19 cellular contexts compared by ENCODE assay signal in the genomic region with DNA sequence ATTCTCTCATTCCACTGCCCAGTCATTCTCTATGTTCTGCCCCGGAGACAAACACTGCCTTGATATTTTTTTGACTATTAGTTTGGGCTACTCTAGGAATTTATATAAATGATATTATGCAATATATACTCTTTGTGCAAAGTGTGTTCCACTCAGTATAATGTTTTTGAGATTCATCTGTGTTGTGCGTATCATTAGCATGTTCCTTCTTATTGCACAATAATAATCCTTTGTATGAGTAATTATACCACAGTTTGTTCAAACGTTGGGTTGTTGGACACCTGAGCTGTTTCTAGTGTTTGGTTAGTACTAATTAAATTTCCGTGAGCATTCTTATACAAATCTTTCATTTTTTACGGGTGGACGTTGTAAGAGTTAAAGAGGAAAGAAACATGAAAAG.
DNase-seq lines count a peak whose midpoint lies in the region; ATAC-seq, FAIRE-seq and TF ChIP-seq lines count a peak whose summit lies in the region.
"Had no signal": no experiment of that assay in that cellular context is flagged by ENCODE, and none has a peak within 500 bp of the region (broad histone marks: within the 10 kb centered on the region; RNA-seq: fewer than 3 reads in every experiment).

No MANE protein-coding gene starts in this region.

- TF ChIP-seq POLR2A in IMR-90 (IDR thresholded peaks at IDR 0.05; ENCODE audit: low read depth, low read length) (no peak), H1 (IDR thresholded peaks at IDR 0.05; ENCODE audit: control extremely low read depth in 1 of 2, low read depth in 2 of 2, low read length in 2 of 2) (no peak)

- H4K20me1 ChIP-seq in IMR-90 (ENCODE audit: insufficient read depth, low read length) (no peaks in the 10 kb centered on the region), H1 (replicated peaks in 1 of 2; ENCODE audit: control insufficient read depth in 1 of 2, insufficient read depth in 2 of 2, low read length in 2 of 2) (no peaks in the 10 kb centered on the region)

- H3K36me3 ChIP-seq in HEK293 (ENCODE audit: control insufficient read depth in 2 of 2, insufficient read depth in 1 of 2, low read length in 2 of 2) (no peaks in the 10 kb centered on the region), IMR-90 (ENCODE audit: control insufficient read depth, insufficient read depth, low read length) (no peaks in the 10 kb centered on the region), H1 (ENCODE audit: control insufficient read depth in 2 of 4, insufficient read depth in 4 of 4, low read length in 3 of 4) (no peaks in the 10 kb centered on the region)
- no peaks in the 10 kb centered on the region for H3K36me3 ChIP-seq in CD8-positive, alpha-beta T cell (ENCODE audit: insufficient read depth, low read length)
- H3K36me3 ChIP-seq in CD4-positive, alpha-beta memory T cell (ENCODE audit: insufficient read depth, low read length) = no peaks in the 10 kb centered on the region

- H3K9me3 ChIP-seq in HEK293 (ENCODE audit: control insufficient read depth, insufficient read depth, low read depth, low read length) = no peaks in the 10 kb centered on the region
- H3K9me3 ChIP-seq in IMR-90 (ENCODE audit: control insufficient read depth, insufficient read depth, low read length) = no peaks in the 10 kb centered on the region
- no peaks in the 10 kb centered on the region for H3K9me3 ChIP-seq in H1 (ENCODE audit: insufficient read depth in 2 of 2, low read depth in 1 of 2, low read length in 1 of 2)
- H3K9me3 ChIP-seq in CD8-positive, alpha-beta T cell (ENCODE audit: low read length) = no peaks in the 10 kb centered on the region
- H3K9me3 ChIP-seq in CD4-positive, alpha-beta memory T cell (ENCODE audit: control insufficient read depth in 1 of 2, low read length in 2 of 2) = no peaks in the 10 kb centered on the region

- no peaks in the 10 kb centered on the region for H3K4me1 Mint-ChIP-seq in CD8-positive, alpha-beta T cell (ENCODE audit: low read depth)
- no peaks in the 10 kb centered on the region for H3K4me1 Mint-ChIP-seq in CD4-positive, alpha-beta memory T cell
- H3K4me1 Mint-ChIP-seq: CD8-positive, alpha-beta memory T cell; H9 had no signal

- dilution Hi-C loops in IMR-90 (cut with HindIII; ENCODE audit: low sequenced_read_pairs, unreplicated experiment) = no loop called here

- no peaks in the 10 kb centered on the region for H3K36me3 Mint-ChIP-seq in CD8-positive, alpha-beta T cell
- H3K36me3 Mint-ChIP-seq in CD4-positive, alpha-beta memory T cell = no peaks in the 10 kb centered on the region

- TF ChIP-seq EP300 in H1 (IDR thresholded peaks at IDR 0.05; ENCODE audit: borderline replicate concordance in 1 of 2, low read depth in 2 of 2, low read length in 2 of 2) = no peak

- H2AFZ ChIP-seq in IMR-90 (replicated peaks; ENCODE audit: low read length, poor library complexity) = no peak overlapping the region
- H2AFZ ChIP-seq in H1 (ENCODE audit: low read length) = no peak overlapping the region
- H2AFZ ChIP-seq: GM23248 had no signal

- H3K9me1 ChIP-seq in IMR-90 (ENCODE audit: insufficient read depth, low read length) = no peaks in the 10 kb centered on the region

- no peak overlapping the region for H3K23ac ChIP-seq in IMR-90 (ENCODE audit: low read depth, low read length)
- no peak overlapping the region for H3K23ac ChIP-seq in H1 (ENCODE audit: insufficient read length)

- BruUV-seq in IMR-90 (replicated peaks; lab: Mats Ljungman, UMichigan) = no TSS peak

- H3K27me3 ChIP-seq in IMR-90 (ENCODE audit: control insufficient read depth, insufficient read depth, low read length) = no peaks in the 10 kb centered on the region
- H3K27me3 ChIP-seq in H1 (replicated peaks in 1 of 4; ENCODE audit: control insufficient read depth in 3 of 4, extremely low read depth in 1 of 4, insufficient read depth in 3 of 4, low read length in 3 of 4) = no peaks in the 10 kb centered on the region
- H3K27me3 ChIP-seq in CD8-positive, alpha-beta T cell (ENCODE audit: insufficient read depth, low read length) = no peaks in the 10 kb centered on the region
- H3K27me3 ChIP-seq in CD4-positive, alpha-beta memory T cell (ENCODE audit: insufficient read depth, low read length) = no peaks in the 10 kb centered on the region

- no peak overlapping the region for H4K8ac ChIP-seq in IMR-90 (ENCODE audit: low read depth in 2 of 2, low read length in 2 of 2)
- no peak overlapping the region for H4K8ac ChIP-seq in H1 (ENCODE audit: extremely low read depth, insufficient read depth, low read length)

- H3K4me2 ChIP-seq in IMR-90 (ENCODE audit: low read depth, low read length) = no peak overlapping the region
- no peak overlapping the region for H3K4me2 ChIP-seq in H1 (ENCODE audit: insufficient read depth in 1 of 2, low read depth in 2 of 2, low read length in 2 of 2)

- H3K4me1 ChIP-seq in HEK293 (ENCODE audit: control insufficient read depth, insufficient read depth, low read length) (no peaks in the 10 kb centered on the region), IMR-90 (ENCODE audit: control insufficient read depth, insufficient read depth, low read length) (no peaks in the 10 kb centered on the region), H1 (replicated peaks in 1 of 4; ENCODE audit: control insufficient read depth in 3 of 4, insufficient read depth in 4 of 4, low read length in 3 of 4) (no peaks in the 10 kb centered on the region)
- H3K4me1 ChIP-seq in CD8-positive, alpha-beta T cell (ENCODE audit: insufficient read depth, low read length) = no peaks in the 10 kb centered on the region
- H3K4me1 ChIP-seq in CD4-positive, alpha-beta memory T cell (ENCODE audit: insufficient read depth, low read length) = no peaks in the 10 kb centered on the region

- no peak overlapping the region for H2AK5ac ChIP-seq in IMR-90 (ENCODE audit: low read depth, low read length)
- no peak overlapping the region for H2AK5ac ChIP-seq in H1 (ENCODE audit: low read depth, low read length)

- H3K4me3 ChIP-seq in HEK293 (ENCODE audit: low read depth, low read length) (no peak overlapping the region), IMR-90 (ENCODE audit: insufficient read depth, low read depth, low read length) (no peak overlapping the region), H1 (ENCODE audit: extremely low read depth in 1 of 4, insufficient read depth in 2 of 4, low read depth in 3 of 4, low read length in 4 of 4) (no peak overlapping the region)
- H3K4me3 ChIP-seq in CD8-positive, alpha-beta T cell (ENCODE audit: low read depth, low read length) = no peak overlapping the region
- no peak overlapping the region for H3K4me3 ChIP-seq in CD4-positive, alpha-beta memory T cell (ENCODE audit: low read length in 2 of 2)
- H3K4me3 ChIP-seq: GM12878, GM23248 had no signal

- H2BK15ac ChIP-seq in IMR-90 (ENCODE audit: low read depth, low read length) (no peak overlapping the region), H1 (ENCODE audit: low read length) (no peak overlapping the region)

- no peak overlapping the region for H3K9ac ChIP-seq in IMR-90 (ENCODE audit: low read depth, low read length)
- no peak overlapping the region for H3K9ac ChIP-seq in H1 (replicated peaks in 1 of 4; ENCODE audit: extremely low read depth in 1 of 4, low read depth in 3 of 4, low read length in 3 of 4)
- H3K9ac ChIP-seq: GM23248 had no signal

- TF ChIP-seq RAD21 in IMR-90 (IDR thresholded peaks at IDR 0.05; ENCODE audit: low read length) (no peak), H1 (IDR thresholded peaks at IDR 0.05 in 1 of 2, conservative IDR thresholded peaks at IDR 0.05 in 1 of 2; ENCODE audit: low read depth in 2 of 2, low read length in 2 of 2) (no peak)

- H3K27ac ChIP-seq in HEK293 (ENCODE audit: extremely low read depth, low read depth, low read length) = no peak overlapping the region
- H3K27ac ChIP-seq in IMR-90 (ENCODE audit: insufficient read depth, low read length) = no peak overlapping the region
- no peak overlapping the region for H3K27ac ChIP-seq in H1 (ENCODE audit: low read depth, low read length)
- H3K27ac ChIP-seq in CD8-positive, alpha-beta T cell (ENCODE audit: low read depth, low read length) = no peak overlapping the region
- no peak overlapping the region for H3K27ac ChIP-seq in CD4-positive, alpha-beta memory T cell (ENCODE audit: low read depth, low read length)
- H3K27ac ChIP-seq: GM23248 had no signal

- no peak overlapping the region for H3K18ac ChIP-seq in IMR-90 (ENCODE audit: low read depth, low read length)
- H3K18ac ChIP-seq in H1 (ENCODE audit: extremely low read depth, low read length) = no peak overlapping the region

- no peak for ATAC-seq in IMR-90 (ENCODE audit: low read depth)
- no peak for ATAC-seq in CD8-positive, alpha-beta T cell
- ATAC-seq: GM12878, HCT116 had no signal

- H3K4ac ChIP-seq in IMR-90 (ENCODE audit: low read depth, low read length) (no peak overlapping the region), H1 (replicated peaks; ENCODE audit: insufficient read length, low read depth, low read length) (no peak overlapping the region)

- CTCF ChIA-PET in HEK293 (lab: Yijun Ruan, JAX) (interaction anchor here (0.7 kb wide), 1 partner anchor 1399 kb away, joined by 3 read pairs; no protein-coding TSS in a partner anchor), IMR-90 (lab: Yijun Ruan, JAX) (interaction anchor here (0.6 kb wide), 1 partner anchor 255 kb away, joined by 3 read pairs; no protein-coding TSS in a partner anchor), H1 (lab: Charles Lee; ENCODE audit: partially characterized antibody) (interaction anchor here (0.7 kb wide), 1 partner anchor 981 kb away, joined by 3 read pairs; no protein-coding TSS in a partner anchor)
- CTCF ChIA-PET in CD8-positive, alpha-beta T cell (lab: Charles Lee) = no interaction called here
- CTCF ChIA-PET in CD4-positive, alpha-beta memory T cell (lab: Charles Lee; ENCODE audit: partially characterized antibody) = no interaction called here

- POLR2A ChIA-PET in HEK293 (lab: Yijun Ruan, JAX) = no interaction called here
- POLR2A ChIA-PET in IMR-90 (lab: Charles Lee; ENCODE audit: unreplicated experiment) = interaction anchor here (0.6 kb wide), 1 partner anchor 369 kb away, joined by 3 read pairs; no protein-coding TSS in a partner anchor
- POLR2A ChIA-PET in H1 (lab: Charles Lee; ENCODE audit: partially characterized antibody) = no interaction called here
- POLR2A ChIA-PET in CD8-positive, alpha-beta T cell (lab: Charles Lee) = no interaction called here
- POLR2A ChIA-PET in CD4-positive, alpha-beta memory T cell (lab: Charles Lee; ENCODE audit: partially characterized antibody) = no interaction called here

- in situ Hi-C loops in IMR-90 (cut with MboI; ENCODE audit: low sequenced_read_pairs) = no loop called here

- DNase-seq in IMR-90 (no peak), H1 (ENCODE audit: low read depth in 1 of 2, low spot score in 2 of 2) (no peak), MV-4-11 (lab: John Stamatoyannopoulos, UW) (no peak)
- no peak for DNase-seq in CD8-positive, alpha-beta T cell
- no peak for DNase-seq in CD4-positive, alpha-beta memory T cell
- DNase-seq: C1 segment of cervical spinal cord; CD8-positive, alpha-beta memory T cell; DMS 273 treated with DMSO at 0.1 percent for 48 hours; DMS79; EL; GDM1; GM23248; H9; HFFc6 had no signal

- peaks cover 14% of the 10 kb centered on the region for H3K9me3 Mint-ChIP-seq in CD8-positive, alpha-beta T cell
- peaks cover 0 to 7% (median 3%) of the 10 kb centered on the region in 8 donors for H3K9me3 Mint-ChIP-seq in CD4-positive, alpha-beta memory T cell

- no peak for FAIRE-seq in H1 (lab: Jason Lieb, UNC)
- FAIRE-seq: D721Med, GM12878, GM19239 had no signal

- no peak for TF ChIP-seq CTCF in HEK293 (tag by site-specific recombination; IDR thresholded peaks at IDR 0.05)
- TF ChIP-seq CTCF in IMR-90 (conservative IDR thresholded peaks at IDR 0.05; ENCODE audit: low read depth, low read length) = no peak
- no peak for TF ChIP-seq CTCF in H1 (IDR thresholded peaks at IDR 0.05; ENCODE audit: control extremely low read depth in 1 of 3, insufficient read depth in 1 of 3, low read depth in 1 of 3, low read length in 3 of 3)
- no peak for TF ChIP-seq CTCF in CD8-positive, alpha-beta T cell (IDR thresholded peaks at IDR 0.05)

- H4K5ac ChIP-seq in IMR-90 (ENCODE audit: low read depth, low read length) = no peak overlapping the region
- no peak overlapping the region for H4K5ac ChIP-seq in H1 (ENCODE audit: insufficient read length, low read depth, low read length)

- H3K56ac ChIP-seq in IMR-90 (ENCODE audit: extremely low read depth, insufficient read depth, low read length) = no peak overlapping the region
- no peak overlapping the region for H3K56ac ChIP-seq in H1 (replicated peaks; ENCODE audit: insufficient read length, low read depth, low read length)

- H2BK12ac ChIP-seq in H1 (ENCODE audit: low read depth, low read length) = no peak overlapping the region

- H2BK20ac ChIP-seq in IMR-90 (ENCODE audit: low read depth, low read length) = no peak overlapping the region
- no peak overlapping the region for H2BK20ac ChIP-seq in H1 (ENCODE audit: low read length)

- H2AK9ac ChIP-seq in IMR-90 (replicated peaks; ENCODE audit: low read depth, low read length, poor library complexity) = no peak overlapping the region

- H3K79me1 ChIP-seq in IMR-90 (ENCODE audit: low read depth in 1 of 2, low read length in 2 of 2) = no peaks in the 10 kb centered on the region
- H3K79me1 ChIP-seq in H1 (ENCODE audit: low read depth, low read length) = no peaks in the 10 kb centered on the region

- no peaks in the 10 kb centered on the region for H3K79me2 ChIP-seq in H1 (ENCODE audit: control insufficient read depth in 1 of 2, insufficient read depth in 2 of 2, low read length in 2 of 2)

- H3K14ac ChIP-seq in IMR-90 (replicated peaks; ENCODE audit: low read depth, low read length) (no peak overlapping the region), H1 (ENCODE audit: insufficient read length) (no peak overlapping the region)

- H2BK120ac ChIP-seq in IMR-90 (ENCODE audit: low read depth, low read length) (no peak overlapping the region), H1 (replicated peaks; ENCODE audit: low read depth, low read length) (no peak overlapping the region)

- WGBS in IMR-90 (ENCODE audit: extremely low coverage in 2 of 2, insufficient read length in 1 of 2), 2 experiments = no CpG with 5 or more reads among the region's 6 CpGs
- 92% methylated on average over 6 of the region's 6 CpGs; no CpG with 5 or more reads in 1 of the 2 experiments for WGBS in H1 (ENCODE audit: extremely low coverage in 1 of 2, insufficient coverage in 1 of 2, insufficient read length in 1 of 2, insufficient replicate concordance in 2 of 2, low coverage in 1 of 2, low lambda C conversion rate in 2 of 2, missing lambda C conversion rate in 1 of 2), 2 experiments

- H2BK5ac ChIP-seq in IMR-90 (ENCODE audit: low read depth, low read length, poor library complexity, severe bottlenecking) (no peak overlapping the region), H1 (ENCODE audit: low read depth, low read length) (no peak overlapping the region)

- H3K23me2 ChIP-seq in H1 (ENCODE audit: low read depth, low read length) = no peaks in the 10 kb centered on the region

- no peak overlapping the region for H3K4me3 Mint-ChIP-seq in CD8-positive, alpha-beta T cell
- H3K4me3 Mint-ChIP-seq in CD4-positive, alpha-beta memory T cell = no peak overlapping the region
- H3K4me3 Mint-ChIP-seq: CD8-positive, alpha-beta memory T cell; H9; HFFc6 had no signal

- H3K27me3 Mint-ChIP-seq in CD8-positive, alpha-beta T cell (ENCODE audit: low read depth) = no peaks in the 10 kb centered on the region
- no peaks in the 10 kb centered on the region for H3K27me3 Mint-ChIP-seq in CD4-positive, alpha-beta memory T cell
- H3K27me3 Mint-ChIP-seq: CD8-positive, alpha-beta memory T cell had no signal

- H4K91ac ChIP-seq in IMR-90 (ENCODE audit: insufficient read depth, low read depth, low read length) = no peak overlapping the region
- H4K91ac ChIP-seq in H1 (replicated peaks; ENCODE audit: insufficient read length, low read length) = no peak overlapping the region

- no peak overlapping the region for H3K27ac Mint-ChIP-seq in CD8-positive, alpha-beta T cell
- H3K27ac Mint-ChIP-seq in CD4-positive, alpha-beta memory T cell = no peak overlapping the region
- H3K27ac Mint-ChIP-seq: CD8-positive, alpha-beta memory T cell; H9; HFFc6 had no signal

- intact Hi-C loops in IMR-90 (cut with micrococcal nuclease) = no loop called here
- intact Hi-C loops in CD8-positive, alpha-beta T cell (cut with DNase I, micrococcal nuclease) = no loop called here
- intact Hi-C loops in CD4-positive, alpha-beta memory T cell (cut with micrococcal nuclease) = no loop called here

Comparison
In these comparisons a context has a peak if more than half of its experiments do, and no peak if none do; other contexts are left out.
1. CTCF ChIA-PET loops: an anchor here in HEK293 (0.7 kb wide), IMR-90 (0.6 kb wide) and H1 (0.7 kb wide); none called in CD8-positive, alpha-beta T cell and CD4-positive, alpha-beta memory T cell.